ENCODE assay signal across 8 cellular contexts in the genomic region with DNA sequence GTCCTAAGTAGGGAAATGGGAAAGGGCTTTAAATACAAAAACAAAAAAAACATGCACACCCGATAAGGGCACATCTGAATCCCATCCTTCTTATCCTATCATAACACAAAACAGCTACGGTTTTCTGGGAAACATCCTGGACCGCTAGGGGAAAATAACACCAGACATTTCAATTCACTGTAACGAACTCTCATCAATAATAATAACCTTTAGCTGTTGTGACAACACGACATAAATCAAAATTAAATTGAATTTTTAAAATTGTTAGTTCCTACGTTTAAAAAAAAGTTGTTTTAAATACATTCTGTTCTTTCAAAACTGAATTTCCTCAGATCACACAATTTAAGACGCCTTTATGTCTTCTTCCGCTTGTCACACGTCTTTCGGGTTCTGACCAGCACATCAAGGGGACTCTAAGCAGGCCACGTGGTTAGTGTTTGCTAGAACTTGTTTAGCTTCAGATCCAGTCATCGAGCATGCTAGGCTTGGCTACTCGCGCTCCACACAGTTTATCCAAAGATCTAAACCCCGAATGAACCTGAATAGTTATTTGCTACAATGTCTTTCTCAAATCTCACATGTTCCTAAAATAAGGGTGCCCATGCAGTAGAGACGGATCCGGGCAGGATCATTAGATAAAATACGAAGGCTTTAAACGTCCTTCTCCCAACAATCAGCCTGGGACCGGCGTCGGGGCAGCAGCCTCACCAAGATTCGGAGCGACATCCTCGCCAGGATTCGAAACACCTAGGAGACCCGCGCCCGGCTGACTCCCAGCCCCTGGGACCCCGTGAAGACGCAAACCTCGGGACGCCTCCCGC. TPM values are rescaled to one million over a fixed set of nuclear protein-coding genes. Genes with fewer than 3 reads are reported as not detected.
DNase-seq lines count a peak whose midpoint lies in the region; ATAC-seq, FAIRE-seq and TF ChIP-seq lines count a peak whose summit lies in the region.

No MANE protein-coding gene starts in this region.

- FAIRE-seq in bronchial epithelial cell (lab: Jason Lieb, UNC), result no peak
- FAIRE-seq in keratinocyte (lab: Jason Lieb, UNC), result peak; percentile 61

- peak overlapping the region; percentile 94 for H3K9ac ChIP-seq in Karpas-422 (ENCODE audit: low read length)
- H3K9ac ChIP-seq in keratinocyte (ENCODE audit: control insufficient read depth, extremely low read depth, insufficient read depth, low read length), result peak overlapping the region; percentile 97

- H3K9me1 ChIP-seq in keratinocyte (ENCODE audit: control insufficient read depth, extremely low read depth, insufficient read depth, low read length), result no peaks in the 10 kb centered on the region

- H3K27ac ChIP-seq in Karpas-422 (ENCODE audit: low read length) (peak overlapping the region; percentile 60), keratinocyte (ENCODE audit: control insufficient read depth, insufficient read depth, low read length) (peak overlapping the region; percentile 88)

- no peaks in the 10 kb centered on the region for H3K9me3 ChIP-seq in Karpas-422 (ENCODE audit: low read length)
- H3K9me3 ChIP-seq in keratinocyte (ENCODE audit: control insufficient read depth, low read depth, low read length), result no peaks in the 10 kb centered on the region

- no peaks in the 10 kb centered on the region for H3K27me3 ChIP-seq in Karpas-422 (ENCODE audit: low read length)
- H3K27me3 ChIP-seq in bronchial epithelial cell (ENCODE audit: control insufficient read depth, insufficient read depth, low read length), result no peaks in the 10 kb centered on the region
- no peaks in the 10 kb centered on the region for H3K27me3 ChIP-seq in keratinocyte (ENCODE audit: control insufficient read depth, extremely low read depth, insufficient read depth, low read length)

- peak overlapping the region; percentile 87; the same call in 1 of the 2 replicates for H2AFZ ChIP-seq in Karpas-422 (ENCODE audit: low read length)
- H2AFZ ChIP-seq in keratinocyte (ENCODE audit: control insufficient read depth, low read length), result peak overlapping the region; percentile 97

- H3K79me2 ChIP-seq in Karpas-422 (ENCODE audit: low read length) (peaks cover 58% of the 10 kb centered on the region), keratinocyte (ENCODE audit: control insufficient read depth, insufficient read depth, low read length) (peaks cover 50% of the 10 kb centered on the region)

- ATAC-seq in GM21529 (IDR thresholded peaks at IDR 0.05; ENCODE audit: unreplicated experiment), result peak; percentile 51

- H3K4me3 ChIP-seq in Karpas-422 (ENCODE audit: low read length), result peak overlapping the region; percentile 99
- H3K4me3 ChIP-seq in bronchial epithelial cell (ENCODE audit: low read depth, low read length), result peak overlapping the region; percentile 80
- peak overlapping the region; percentile 87 to 96 (median 93) for H3K4me3 ChIP-seq in keratinocyte (ENCODE audit: control insufficient read depth in 2 of 3, extremely low read depth in 1 of 3, insufficient read depth in 2 of 3, low read depth in 1 of 3, low read length in 3 of 3)

- H3K4me2 ChIP-seq in Karpas-422 (ENCODE audit: low read depth, low read length, poor library complexity, severe bottlenecking) (peak overlapping the region; percentile 94), keratinocyte (ENCODE audit: control insufficient read depth, extremely low read depth, insufficient read depth, low read depth, low read length) (peak overlapping the region; percentile 87)

- H3K9me2 ChIP-seq in Karpas-422 (replicated peaks; ENCODE audit: insufficient read depth, low read length), result no peaks in the 10 kb centered on the region

- H3K4me1 ChIP-seq in Karpas-422 (ENCODE audit: low read length) (peaks cover 32% of the 10 kb centered on the region), keratinocyte (ENCODE audit: control insufficient read depth, extremely low read depth, insufficient read depth, low read length) (peaks cover 17% of the 10 kb centered on the region)

- dilution Hi-C loops in keratinocyte (cut with MboI; ENCODE audit: extremely low pct_ligation_motif_present, low sequenced_read_pairs), result no loop called here

- peak; percentile 84 for DNase-seq in DMS53 (lab: John Stamatoyannopoulos, UW)
- DNase-seq in Karpas-422, result peak; percentile 85
- DNase-seq in T-helper 22 cell (ENCODE audit: low read depth), result peak; percentile 25
- DNase-seq in bronchial epithelial cell (ENCODE audit: low read depth), result peak; percentile 82
- peak; percentile 26 for DNase-seq in keratinocyte (ENCODE audit: low read depth, low spot score)
- DNase-seq in stimulated activated CD4-positive, alpha-beta T cell treated with anti-CD3 and anti-CD28 coated beads, Interleukin-15, amount 100 ng/mL, for 48 hours (ENCODE audit: low read depth in 2 of 2), result peak; percentile 30
- no peak for DNase-seq in NCI-H774 (lab: John Stamatoyannopoulos, UW)

- no peak for TF ChIP-seq CTCF in bronchial epithelial cell (IDR thresholded peaks at IDR 0.05; ENCODE audit: insufficient read depth, low read length, severe bottlenecking)
- TF ChIP-seq CTCF in keratinocyte (optimal IDR thresholded peaks at IDR 0.05 in 1 of 3, IDR thresholded peaks at IDR 0.05 in 1 of 3, conservative IDR thresholded peaks at IDR 0.05 in 1 of 3; ENCODE audit: extremely low read depth in 1 of 3, insufficient read depth in 2 of 3, low read length in 3 of 3), result no peak

- no peaks in the 10 kb centered on the region for H4K20me1 ChIP-seq in Karpas-422 (ENCODE audit: insufficient read depth, low read depth, low read length)
- H4K20me1 ChIP-seq in keratinocyte (ENCODE audit: control insufficient read depth, extremely low read depth, insufficient read depth, low read length), result no peaks in the 10 kb centered on the region

- peaks cover 11% of the 10 kb centered on the region; the same call in 1 of the 2 replicates for H3K36me3 ChIP-seq in Karpas-422 (ENCODE audit: insufficient read depth, low read length)
- no peaks in the 10 kb centered on the region for H3K36me3 ChIP-seq in bronchial epithelial cell (ENCODE audit: control insufficient read depth, insufficient read depth, low read length)
- no peaks in the 10 kb centered on the region for H3K36me3 ChIP-seq in keratinocyte (ENCODE audit: control insufficient read depth in 2 of 2, extremely low read depth in 1 of 2, insufficient read depth in 2 of 2, low read length in 2 of 2)

RNA-seq across cellular contexts. Expression of gene IKZF5, which starts 0.8 kb away (rescaled TPM):
- total RNA-seq in Karpas-422 (2014; rRNA removed; shearing (Covaris generic); ENCODE audit: low replicate concordance), result 5.4 and 14.8 TPM in 2 replicates
- 1.9 and 2.1 TPM in 2 replicates for total RNA-seq in bronchial epithelial cell
- 4.6 to 6.5 TPM (median 6.0 TPM) in 3 replicates for polyA plus RNA-seq in keratinocyte
- polyA plus RNA-seq in keratinocyte (2011; ENCODE audit: low read depth), result 23.0 TPM
- polyA plus RNA-seq in keratinocyte (2011; cell fraction: cytosol; rRNA removed), result 3.2 and 6.9 TPM in 2 replicates
- polyA plus RNA-seq in keratinocyte (2011; cell fraction: nucleus; rRNA removed), result 7.4 and 7.5 TPM in 2 replicates
- 6.4 and 8.9 TPM in 2 replicates for polyA plus RNA-seq in keratinocyte (2012; ENCODE audit: low replicate concordance)
- 1.4 to 6.7 TPM (median 5.3 TPM) in 3 replicates for polyA minus RNA-seq in keratinocyte
- 3.1 TPM for polyA minus RNA-seq in keratinocyte (2011; cell fraction: cytosol; rRNA and poly(A)+ RNA removed)
- 4.4 and 5.7 TPM in 2 replicates for polyA minus RNA-seq in keratinocyte (2011; cell fraction: nucleus; rRNA and poly(A)+ RNA removed)

RNA-seq across cellular contexts. Expression of gene ACADSB, which starts 1.0 kb away (rescaled TPM):
- total RNA-seq in Karpas-422 (2014; rRNA removed; shearing (Covaris generic); ENCODE audit: low replicate concordance), result 5.8 and 7.8 TPM in 2 replicates
- 3.4 and 5.4 TPM in 2 replicates for total RNA-seq in bronchial epithelial cell
- polyA plus RNA-seq in keratinocyte, result 5.0 to 10.1 TPM (median 6.0 TPM) in 3 replicates
- polyA plus RNA-seq in keratinocyte (2011; ENCODE audit: low read depth), result 2.7 TPM
- polyA plus RNA-seq in keratinocyte (2011; cell fraction: cytosol; rRNA removed), result 3.5 and 7.7 TPM in 2 replicates
- polyA plus RNA-seq in keratinocyte (2011; cell fraction: nucleus; rRNA removed), result 4.4 and 6.5 TPM in 2 replicates
- polyA plus RNA-seq in keratinocyte (2012; ENCODE audit: low replicate concordance), result 4.4 and 5.3 TPM in 2 replicates
- 1.3 to 6.1 TPM (median 4.4 TPM) in 3 replicates for polyA minus RNA-seq in keratinocyte
- 3.3 TPM for polyA minus RNA-seq in keratinocyte (2011; cell fraction: cytosol; rRNA and poly(A)+ RNA removed)
- polyA minus RNA-seq in keratinocyte (2011; cell fraction: nucleus; rRNA and poly(A)+ RNA removed), result 1.4 and 4.0 TPM in 2 replicates

RNA-seq across cellular contexts. Expression of gene PSTK, which starts 27.6 kb away (rescaled TPM):
- 8.0 and 13.8 TPM in 2 replicates for total RNA-seq in Karpas-422 (2014; rRNA removed; shearing (Covaris generic); ENCODE audit: low replicate concordance)
- 3.7 and 4.2 TPM in 2 replicates for total RNA-seq in bronchial epithelial cell
- polyA plus RNA-seq in keratinocyte, result 4.1 to 5.6 TPM (median 4.2 TPM) in 3 replicates
- polyA plus RNA-seq in keratinocyte (2011; ENCODE audit: low read depth), result 8.6 TPM
- 3.3 and 4.9 TPM in 2 replicates for polyA plus RNA-seq in keratinocyte (2011; cell fraction: cytosol; rRNA removed)
- polyA plus RNA-seq in keratinocyte (2011; cell fraction: nucleus; rRNA removed), result 5.4 and 6.7 TPM in 2 replicates
- polyA plus RNA-seq in keratinocyte (2012; ENCODE audit: low replicate concordance), result 3.4 and 3.6 TPM in 2 replicates
- polyA minus RNA-seq in keratinocyte, result 0.56 to 3.0 TPM (median 1.4 TPM) in 3 replicates
- 4.6 TPM for polyA minus RNA-seq in keratinocyte (2011; cell fraction: cytosol; rRNA and poly(A)+ RNA removed)
- polyA minus RNA-seq in keratinocyte (2011; cell fraction: nucleus; rRNA and poly(A)+ RNA removed), result 2.4 and 2.6 TPM in 2 replicates

RNA-seq across cellular contexts. Expression of gene C10orf88, which starts 53.7 kb away (rescaled TPM):
- 17.0 and 18.0 TPM in 2 replicates for total RNA-seq in Karpas-422 (2014; rRNA removed; shearing (Covaris generic); ENCODE audit: low replicate concordance)
- total RNA-seq in bronchial epithelial cell, result 10.0 and 15.1 TPM in 2 replicates
- polyA plus RNA-seq in keratinocyte, result 4.5 to 8.4 TPM (median 5.2 TPM) in 3 replicates
- polyA plus RNA-seq in keratinocyte (2011; ENCODE audit: low read depth), result 5.4 TPM
- 2.9 and 5.4 TPM in 2 replicates for polyA plus RNA-seq in keratinocyte (2011; cell fraction: cytosol; rRNA removed)
- 9.8 and 13.7 TPM in 2 replicates for polyA plus RNA-seq in keratinocyte (2011; cell fraction: nucleus; rRNA removed)
- polyA plus RNA-seq in keratinocyte (2012; ENCODE audit: low replicate concordance), result 6.5 and 6.8 TPM in 2 replicates
- 3.8 to 16.1 TPM (median 5.8 TPM) in 3 replicates for polyA minus RNA-seq in keratinocyte
- 2.5 TPM for polyA minus RNA-seq in keratinocyte (2011; cell fraction: cytosol; rRNA and poly(A)+ RNA removed)
- 9.1 and 11.6 TPM in 2 replicates for polyA minus RNA-seq in keratinocyte (2011; cell fraction: nucleus; rRNA and poly(A)+ RNA removed)
